In the genomic region with DNA sequence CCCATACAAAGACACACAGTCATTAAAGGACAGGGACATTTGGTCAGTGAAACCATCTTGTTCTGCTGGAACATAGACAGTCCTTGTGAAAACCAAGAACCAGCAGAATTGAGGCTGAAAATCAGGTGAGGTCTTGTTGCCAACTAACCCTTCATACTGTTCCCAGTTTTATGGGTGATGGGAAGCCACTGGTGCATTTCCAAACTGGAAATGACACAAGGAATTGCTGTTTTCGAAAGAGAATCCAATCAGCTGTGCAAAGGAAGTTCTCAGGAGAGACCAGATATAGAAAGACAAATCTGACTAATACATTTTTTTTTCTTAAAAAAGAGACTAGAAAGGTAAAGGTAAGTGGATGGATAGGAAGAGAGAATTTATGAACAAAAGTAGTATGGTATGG, we compare ENCODE assay signal across 1 cellular context.
TF ChIP-seq lines count a peak whose summit lies in the region.

No MANE protein-coding gene starts in this region.

TF ChIP-seq in GM12878, 131 proteins besides CTCF, POLR2A, EP300 and RAD21 (continued from another document):
- TF ChIP-seq ZBTB33 (IDR thresholded peaks at IDR 0.05) (no peak), HCFC1 (IDR thresholded peaks at IDR 0.05; ENCODE audit: low read length) (no peak), CEBPZ (IDR thresholded peaks at IDR 0.05; ENCODE audit: low read depth, low read length) (no peak), CEBPB (IDR thresholded peaks at IDR 0.05; ENCODE audit: borderline replicate concordance in 1 of 2, low read depth in 2 of 2, low read length in 2 of 2) (no peak), FOS (IDR thresholded peaks at IDR 0.05; ENCODE audit: borderline replicate concordance, extremely low read depth, insufficient read length) (no peak), KLF5 (IDR thresholded peaks at IDR 0.05; ENCODE audit: partially characterized antibody) (no peak), RAD51 (IDR thresholded peaks at IDR 0.05) (no peak)
- TF ChIP-seq, protein P1, sequence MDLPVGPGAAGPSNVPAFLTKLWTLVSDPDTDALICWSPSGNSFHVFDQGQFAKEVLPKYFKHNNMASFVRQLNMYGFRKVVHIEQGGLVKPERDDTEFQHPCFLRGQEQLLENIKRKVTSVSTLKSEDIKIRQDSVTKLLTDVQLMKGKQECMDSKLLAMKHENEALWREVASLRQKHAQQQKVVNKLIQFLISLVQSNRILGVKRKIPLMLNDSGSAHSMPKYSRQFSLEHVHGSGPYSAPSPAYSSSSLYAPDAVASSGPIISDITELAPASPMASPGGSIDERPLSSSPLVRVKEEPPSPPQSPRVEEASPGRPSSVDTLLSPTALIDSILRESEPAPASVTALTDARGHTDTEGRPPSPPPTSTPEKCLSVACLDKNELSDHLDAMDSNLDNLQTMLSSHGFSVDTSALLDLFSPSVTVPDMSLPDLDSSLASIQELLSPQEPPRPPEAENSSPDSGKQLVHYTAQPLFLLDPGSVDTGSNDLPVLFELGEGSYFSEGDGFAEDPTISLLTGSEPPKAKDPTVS (IDR thresholded peaks at IDR 0.05; ENCODE audit: low read depth, low read length), result no peak
